Comparison of ENCODE assay signal across 29 cellular contexts in genomic region chrX:99461223-99461622, GRCh38.
"Had no signal": no experiment of that assay in that cellular context is flagged by ENCODE, and none has a peak within 500 bp of the region (broad histone marks: within the 10 kb centered on the region; RNA-seq: fewer than 3 reads in every experiment).

No MANE protein-coding gene starts in this region.

- H3K27me3 ChIP-seq: stomach, suprapubic skin, testis, thyroid gland, tibial artery, tibial nerve, transverse colon, upper lobe of left lung, upper lobe of right lung, vagina had no signal

- DNase-seq: stimulated activated CD4-positive, alpha-beta T cell treated with anti-CD3 and anti-CD28 coated beads, Interleukin-2, amount 100 ng/mL, for 48 hours; stimulated activated CD4-positive, alpha-beta T cell treated with anti-CD3 and anti-CD28 coated beads, Interleukin-4, amount 100 ng/mL, for 1 hour; stimulated activated CD4-positive, alpha-beta T cell treated with anti-CD3 and anti-CD28 coated beads, Interleukin-4, amount 100 ng/mL, for 24 hours; stimulated activated CD4-positive, alpha-beta T cell treated with anti-CD3 and anti-CD28 coated beads, Interleukin-4, amount 100 ng/mL, for 4 hours; stimulated activated CD8-positive, alpha-beta memory T cell treated with anti-CD3 and anti-CD28 coated beads, Interleukin-4, amount 100 ng/mL, for 48 hours; stimulated activated naive B cell treated with anti-CD40 and anti-IgM and Interleukin-4, amounts not matched to agents 10 μg/mL and 1 μg/mL and 100 μg/mL, for 72 hours; stimulated activated naive CD4-positive, alpha-beta T cell; stimulated activated naive CD4-positive, alpha-beta T cell treated with Interleukin-2 at 50 U/mL for 16 hours; stimulated activated naive CD8-positive, alpha-beta T cell treated with anti-CD3 and anti-CD28 coated beads, Interleukin-15, amount 100 ng/mL, for 72 hours; stimulated activated naive CD8-positive, alpha-beta T cell treated with anti-CD3 and anti-CD28 coated beads, Interleukin-15, Interleukin-2, amounts not matched to agents 100 U/mL and 50 U/mL, for 24 hours; stomach; substantia nigra; testis; thyroid gland; tibial artery; transverse colon; trophoblast cell; upper lobe of left lung; upper lobe of right lung; uterus had no signal

- FAIRE-seq: urothelium cell line had no signal

- H3K4me1 ChIP-seq: stomach, suprapubic skin, testis, thyroid gland, tibial artery, tibial nerve, transverse colon, upper lobe of left lung, upper lobe of right lung, uterus, vagina had no signal

- H3K36me3 Mint-ChIP-seq: stimulated activated effector memory CD8-positive, alpha-beta T cell treated with anti-CD3 and anti-CD28 coated beads, Interleukin-12 subunit alpha, Interleukin-12 subunit beta, amount 100 ng/mL, for 72 hours; stimulated activated memory B cell treated with anti-CD40 and anti-IgM and Interleukin-4, amounts not matched to agents 10 μg/mL and 1 μg/mL and 100 μg/mL, for 72 hours; stimulated activated naive B cell treated with anti-CD40 and anti-IgM and Interleukin-4, amounts not matched to agents 10 μg/mL and 1 μg/mL and 100 μg/mL, for 72 hours; type B pancreatic cell had no signal

- H3K27ac ChIP-seq: stomach, suprapubic skin, testis, thoracic aorta, thyroid gland, tibial artery, tibial nerve, transverse colon, upper lobe of left lung, upper lobe of right lung, uterus, vagina had no signal

- H3K9me3 ChIP-seq: stomach, suprapubic skin, testis, thoracic aorta, thyroid gland, tibial artery, tibial nerve, transverse colon, upper lobe of left lung, upper lobe of right lung, uterus, vagina had no signal

- H3K36me3 ChIP-seq: stomach, suprapubic skin, thoracic aorta, thyroid gland, tibial artery, tibial nerve, transverse colon, upper lobe of left lung, upper lobe of right lung, uterus, vagina had no signal

- H3K9me3 Mint-ChIP-seq: stimulated activated naive CD8-positive, alpha-beta T cell treated with anti-CD3 and anti-CD28 coated beads, Interleukin-15, Interleukin-2, amounts not matched to agents 100 ng/mL and 50 ng/mL, for 24 hours; type B pancreatic cell had no signal

- H3K4me1 Mint-ChIP-seq: stimulated activated effector memory CD8-positive, alpha-beta T cell treated with anti-CD3 and anti-CD28 coated beads, Interleukin-12 subunit alpha, Interleukin-12 subunit beta, amount 100 ng/mL, for 72 hours; stimulated activated memory B cell treated with anti-CD40 and anti-IgM and Interleukin-4, amounts not matched to agents 10 μg/mL and 1 μg/mL and 100 μg/mL, for 72 hours; stimulated activated naive B cell treated with anti-CD40 and anti-IgM and Interleukin-4, amounts not matched to agents 10 μg/mL and 1 μg/mL and 100 μg/mL, for 72 hours; stimulated activated naive CD8-positive, alpha-beta T cell treated with anti-CD3 and anti-CD28 coated beads, Interleukin-15, amount 100 ng/mL, for 72 hours had no signal

- ATAC-seq: stimulated activated effector memory CD8-positive, alpha-beta T cell treated with anti-CD3 and anti-CD28 coated beads, Interleukin-12 subunit alpha, Interleukin-12 subunit beta, amount 100 ng/mL, for 72 hours; stimulated activated memory B cell treated with anti-CD40 and anti-IgM and Interleukin-4, amounts not matched to agents 10 μg/mL and 1 μg/mL and 100 μg/mL, for 72 hours; stimulated activated naive B cell treated with anti-CD40 and anti-IgM and Interleukin-4, amounts not matched to agents 10 μg/mL and 1 μg/mL and 100 μg/mL, for 72 hours; stimulated activated naive CD8-positive, alpha-beta T cell treated with anti-CD3 and anti-CD28 coated beads, Interleukin-15, amount 100 ng/mL, for 72 hours; stimulated activated naive CD8-positive, alpha-beta T cell treated with anti-CD3 and anti-CD28 coated beads, Interleukin-15, Interleukin-2, amounts not matched to agents 100 U/mL and 50 U/mL, for 24 hours; upper lobe of right lung had no signal

- H3K4me3 Mint-ChIP-seq: stimulated activated effector memory CD8-positive, alpha-beta T cell treated with anti-CD3 and anti-CD28 coated beads, Interleukin-12 subunit alpha, Interleukin-12 subunit beta, amount 100 ng/mL, for 72 hours; stimulated activated memory B cell treated with anti-CD40 and anti-IgM and Interleukin-4, amounts not matched to agents 10 μg/mL and 1 μg/mL and 100 μg/mL, for 72 hours; stimulated activated naive B cell treated with anti-CD40 and anti-IgM and Interleukin-4, amounts not matched to agents 10 μg/mL and 1 μg/mL and 100 μg/mL, for 72 hours; stimulated activated naive CD8-positive, alpha-beta T cell treated with anti-CD3 and anti-CD28 coated beads, Interleukin-15, amount 100 ng/mL, for 72 hours; stimulated activated naive CD8-positive, alpha-beta T cell treated with anti-CD3 and anti-CD28 coated beads, Interleukin-15, Interleukin-2, amounts not matched to agents 100 ng/mL and 50 ng/mL, for 24 hours; type B pancreatic cell had no signal

- H3K27me3 Mint-ChIP-seq: stimulated activated memory B cell treated with anti-CD40 and anti-IgM and Interleukin-4, amounts not matched to agents 10 μg/mL and 1 μg/mL and 100 μg/mL, for 72 hours; stimulated activated naive B cell treated with anti-CD40 and anti-IgM and Interleukin-4, amounts not matched to agents 10 μg/mL and 1 μg/mL and 100 μg/mL, for 72 hours; stimulated activated naive CD8-positive, alpha-beta T cell treated with anti-CD3 and anti-CD28 coated beads, Interleukin-15, amount 100 ng/mL, for 72 hours; stimulated activated naive CD8-positive, alpha-beta T cell treated with anti-CD3 and anti-CD28 coated beads, Interleukin-15, Interleukin-2, amounts not matched to agents 100 ng/mL and 50 ng/mL, for 24 hours; type B pancreatic cell had no signal

- H3K27ac Mint-ChIP-seq: stimulated activated effector memory CD8-positive, alpha-beta T cell treated with anti-CD3 and anti-CD28 coated beads, Interleukin-12 subunit alpha, Interleukin-12 subunit beta, amount 100 ng/mL, for 72 hours; stimulated activated memory B cell treated with anti-CD40 and anti-IgM and Interleukin-4, amounts not matched to agents 10 μg/mL and 1 μg/mL and 100 μg/mL, for 72 hours; stimulated activated naive B cell treated with anti-CD40 and anti-IgM and Interleukin-4, amounts not matched to agents 10 μg/mL and 1 μg/mL and 100 μg/mL, for 72 hours; stimulated activated naive CD8-positive, alpha-beta T cell treated with anti-CD3 and anti-CD28 coated beads, Interleukin-15, amount 100 ng/mL, for 72 hours; stimulated activated naive CD8-positive, alpha-beta T cell treated with anti-CD3 and anti-CD28 coated beads, Interleukin-15, Interleukin-2, amounts not matched to agents 100 ng/mL and 50 ng/mL, for 24 hours; type B pancreatic cell had no signal

- H3K4me3 ChIP-seq: stomach, suprapubic skin, testis, thoracic aorta, thyroid gland, tibial artery, tibial nerve, transverse colon, upper lobe of left lung, upper lobe of right lung, uterus, vagina had no signal
